8 cellular contexts compared by ENCODE assay signal in the genomic region with DNA sequence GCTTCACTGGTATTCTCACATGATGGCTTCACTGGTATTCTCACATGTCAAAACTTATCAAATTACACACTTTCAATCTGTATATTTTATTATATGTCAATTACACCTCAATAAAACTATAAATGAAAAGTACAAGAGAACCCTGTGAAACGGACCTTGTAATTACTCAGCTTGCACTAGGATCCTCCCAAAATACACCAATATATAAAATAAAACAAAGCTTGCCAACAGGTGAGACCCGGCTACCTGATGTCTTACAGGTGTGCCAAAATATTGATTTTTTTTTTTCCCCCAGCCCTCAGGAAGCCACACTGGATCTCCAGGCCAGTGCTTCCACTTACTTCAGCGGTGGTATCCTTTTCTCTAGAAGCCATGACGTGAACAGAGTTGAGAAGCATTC.
"Had no signal": no experiment of that assay in that cellular context is flagged by ENCODE, and none has a peak within 500 bp of the region (broad histone marks: within the 10 kb centered on the region; RNA-seq: fewer than 3 reads in every experiment).

No MANE protein-coding gene starts in this region.

- ATAC-seq: HCT116, K562 had no signal

- H3K9me3 ChIP-seq: HAP-1 had no signal

- H3K4me1 ChIP-seq: HAP-1 had no signal

- DNase-seq: GM23248, GOT3, H7, IMR-90 had no signal

- H3K4me3 ChIP-seq: GM23248, HAP-1, K562 had no signal

- H3K9ac ChIP-seq: GM23248 had no signal

- H2AFZ ChIP-seq: GM23248 had no signal

- H3K27ac ChIP-seq: GM23248 had no signal

- FAIRE-seq: HTR-8/SVneo, K562 had no signal

- H3K36me3 ChIP-seq: HAP-1 had no signal
